20 cellular contexts compared by ENCODE assay signal in genomic region chrX:132732236-132732635, GRCh38.
"Had no signal": no experiment of that assay in that cellular context is flagged by ENCODE, and none has a peak within 500 bp of the region (broad histone marks: within the 10 kb centered on the region; RNA-seq: fewer than 3 reads in every experiment).

No MANE protein-coding gene starts in this region.

- H3K27me3 Mint-ChIP-seq: activated CD8-positive, alpha-beta memory T cell treated with anti-CD3 and anti-CD28 coated beads, Interleukin-2, amount 10 ng/mL, durations not matched to agents 7 days and 5 days; activated naive CD8-positive, alpha-beta T cell had no signal

- H3K4me3 Mint-ChIP-seq: activated CD8-positive, alpha-beta memory T cell treated with anti-CD3 and anti-CD28 coated beads, Interleukin-2, amount 10 ng/mL, durations not matched to agents 7 days and 5 days; activated naive CD8-positive, alpha-beta T cell; mesothelial cell of epicardium; nephron progenitor cell had no signal

- H3K9me3 Mint-ChIP-seq: mesothelial cell of epicardium, nephron progenitor cell had no signal

- ATAC-seq: activated CD8-positive, alpha-beta memory T cell treated with anti-CD3 and anti-CD28 coated beads, Interleukin-2, amount 10 ng/mL, durations not matched to agents 7 days and 5 days; body of pancreas; upper lobe of right lung had no signal

- H3K27ac Mint-ChIP-seq: activated CD8-positive, alpha-beta memory T cell treated with anti-CD3 and anti-CD28 coated beads, Interleukin-2, amount 10 ng/mL, durations not matched to agents 7 days and 5 days; activated naive CD8-positive, alpha-beta T cell; mesothelial cell of epicardium; nephron progenitor cell; progenitor cell of endocrine pancreas had no signal

- DNase-seq: activated CD4-positive, alpha-beta T cell treated with anti-CD3 and anti-CD28 coated beads, Interleukin-2, amount 50 U/mL, for 4 hours; activated CD4-positive, CD25-positive, alpha-beta regulatory T cell; activated CD8-positive, alpha-beta memory T cell treated with anti-CD3 and anti-CD28 coated beads, Interleukin-2, amount 10 ng/mL, durations not matched to agents 7 days and 5 days; activated effector memory CD4-positive, alpha-beta T cell treated with anti-CD3 and anti-CD28 coated beads, Interleukin-2, amount 50 U/mL, for 16 hours; activated T-cell treated with anti-CD3 and anti-CD28 coated beads, Interleukin-2, amount 50 U/mL, for 1 hour; amniotic stem cell; body of pancreas; central memory CD4-positive, alpha-beta T cell; colonic mucosa; esophagus squamous epithelium; islet precursor cell; nephron progenitor cell; occipital lobe; stimulated activated CD4-positive, alpha-beta T cell treated with anti-CD3 and anti-CD28 coated beads, Interleukin-4, amount 100 ng/mL, for 24 hours; stomach; testis; upper lobe of right lung had no signal
